ENCODE assay signal across 7 cellular contexts in the genomic region with DNA sequence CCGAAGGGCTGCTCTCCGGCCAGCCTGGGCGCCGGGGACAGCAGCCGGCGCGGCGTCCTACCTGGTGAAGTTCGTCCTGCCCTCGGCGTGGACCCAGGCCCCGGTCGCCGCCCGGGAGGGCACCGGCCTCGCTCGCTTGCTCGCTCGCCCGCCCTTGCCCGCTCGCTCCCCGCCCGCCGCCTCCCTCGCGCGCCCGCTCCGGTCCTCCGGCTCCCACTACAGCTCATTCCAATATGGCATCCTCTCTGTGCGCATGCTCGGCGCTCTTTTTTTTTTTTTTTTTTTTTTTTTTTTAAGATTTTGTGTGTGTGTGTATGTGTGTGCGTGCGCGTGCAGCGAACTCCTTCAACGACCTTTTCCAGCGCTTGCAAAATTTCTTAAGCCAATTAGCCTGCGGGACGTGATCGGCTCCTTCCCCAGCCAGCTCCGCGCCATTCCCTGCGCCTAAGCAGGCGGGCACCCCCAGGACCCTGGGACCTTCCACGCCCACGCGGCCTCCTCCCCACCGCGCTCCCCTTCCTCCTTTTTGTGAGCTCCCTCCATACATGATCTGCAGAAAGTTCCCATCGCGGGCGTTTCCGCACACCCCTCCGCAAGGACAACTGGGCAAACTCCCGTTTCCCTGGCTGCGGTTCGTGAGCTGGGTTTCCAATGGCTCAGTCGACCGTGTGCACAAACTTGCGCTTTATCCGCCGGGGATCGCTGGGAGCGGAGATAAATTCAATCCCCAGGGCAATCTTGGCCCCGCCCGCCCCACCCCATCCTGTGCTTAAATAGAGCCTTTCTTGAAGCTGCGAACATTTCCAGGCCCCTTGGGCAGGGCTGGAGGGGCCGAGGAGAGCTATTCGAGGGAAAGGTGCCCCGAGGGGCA. TPM values are rescaled to one million over a fixed set of nuclear protein-coding genes. Genes with fewer than 3 reads are reported as not detected.
DNase-seq lines count a peak whose midpoint lies in the region; ATAC-seq and TF ChIP-seq lines count a peak whose summit lies in the region.

SFMBT2 (minus strand) TSS at position 235 of the 871 bp plus-strand sequence. CDS start 29,136 bp downstream, outside the sequence.

- DNase-seq in NCI-H526 treated with DMSO at 0.1 percent for 48 hours (lab: John Stamatoyannopoulos, UW) (peak; percentile 16), mucosa of descending colon (peak; percentile 43 to 68 (median 62)), stromal cell of bone marrow (ENCODE audit: low read depth) (peak; percentile 25)
- peak; percentile 75 for DNase-seq in activated T-cell treated with anti-CD3 and anti-CD28 coated beads, Interleukin-2, amount 50 U/mL, for 24 hours

- H3K27me3 ChIP-seq in esophagus (ENCODE audit: control insufficient read depth in 1 of 2, insufficient read depth in 2 of 2, low read length in 2 of 2): peaks cover 5 to 6% of the 10 kb centered on the region in 2 donors

- WGBS in esophagus, 2 donors: 0 to 3% methylated on average over 74 of the region's 74 CpGs

- peak within 1 kb of the TSS; percentile 97 for H3K27ac Mint-ChIP-seq in activated T-cell treated with anti-CD3 and anti-CD28 coated beads, Interleukin-2, amount 50 U/mL, for 24 hours

- no peaks in the 10 kb centered on the region for H3K9me3 ChIP-seq in esophagus (ENCODE audit: control insufficient read depth in 2 of 2, insufficient read depth in 1 of 2, low read depth in 1 of 2, low read length in 1 of 2)
- no peaks in the 10 kb centered on the region for H3K9me3 ChIP-seq in mucosa of descending colon

- H3K27ac ChIP-seq in esophagus (ENCODE audit: low read depth in 2 of 2, low read length in 1 of 2): peak within 1 kb of the TSS; percentile 34 to 45

- peak within 1 kb of the TSS; percentile 95 for H3K4me3 Mint-ChIP-seq in activated T-cell treated with anti-CD3 and anti-CD28 coated beads, Interleukin-2, amount 50 U/mL, for 24 hours

- H3K4me3 ChIP-seq in esophagus (ENCODE audit: low read depth in 1 of 2, low read length in 2 of 2): peak within 1 kb of the TSS; percentile 65 to 70
- peak within 1 kb of the TSS; percentile 32 for H3K4me3 ChIP-seq in mucosa of descending colon

- no peak for TF ChIP-seq CTCF in mucosa of descending colon (IDR thresholded peaks at IDR 0.05)

- peak; percentile 32 for ATAC-seq in GM18505 (IDR thresholded peaks at IDR 0.05; ENCODE audit: unreplicated experiment)
- ATAC-seq in HG02870 (IDR thresholded peaks at IDR 0.05; ENCODE audit: unreplicated experiment): peak; percentile 38
- ATAC-seq in mucosa of descending colon: peak; percentile 62

- peaks cover 29% of the 10 kb centered on the region for H3K36me3 Mint-ChIP-seq in activated T-cell treated with anti-CD3 and anti-CD28 coated beads, Interleukin-2, amount 50 U/mL, for 24 hours (ENCODE audit: low read depth)

- H3K36me3 ChIP-seq in esophagus (ENCODE audit: control insufficient read depth in 2 of 2, insufficient read depth in 2 of 2, low read length in 1 of 2) (no peaks in the 10 kb centered on the region), mucosa of descending colon (ENCODE audit: low read depth) (no peaks in the 10 kb centered on the region)

- intact Hi-C loops in mucosa of descending colon (cut with DNase I, micrococcal nuclease): loop anchor here in 1 of 2 donors (10.0 kb wide), 1 partner anchor 146 kb away; no protein-coding TSS in a partner anchor

- peaks cover 20% of the 10 kb centered on the region for H3K27me3 Mint-ChIP-seq in activated T-cell treated with anti-CD3 and anti-CD28 coated beads, Interleukin-2, amount 50 U/mL, for 24 hours

- peaks cover 48% of the 10 kb centered on the region for H3K4me1 Mint-ChIP-seq in activated T-cell treated with anti-CD3 and anti-CD28 coated beads, Interleukin-2, amount 50 U/mL, for 24 hours (ENCODE audit: low read depth)

- TF ChIP-seq POLR2A in GM18505 (IDR thresholded peaks at IDR 0.05; ENCODE audit: borderline replicate concordance, extremely low read depth, insufficient read depth, insufficient read length): peak; percentile 51

- no peaks in the 10 kb centered on the region for H3K9me3 Mint-ChIP-seq in activated T-cell treated with anti-CD3 and anti-CD28 coated beads, Interleukin-2, amount 50 U/mL, for 24 hours

- H3K4me1 ChIP-seq in esophagus (ENCODE audit: control insufficient read depth in 2 of 2, insufficient read depth in 2 of 2, low read length in 1 of 2) (peaks cover 29 to 31% of the 10 kb centered on the region in 2 donors), mucosa of descending colon (ENCODE audit: low read depth) (peaks cover 3% of the 10 kb centered on the region)

RNA-seq across cellular contexts. Expression of gene SFMBT2, which starts in this region (rescaled TPM):
- polyA plus RNA-seq in esophagus: under 1 TPM; 0.45 to 0.55 TPM
- 1 to 10 TPM; 3.9 to 8.8 (median 5.7) TPM for total RNA-seq in mucosa of descending colon

Comparison
In these comparisons a context has a peak if more than half of its experiments do, and no peak if none do; other contexts are left out.
1. Peak in every context shown above with its lines: DNase-seq, ATAC-seq, H3K4me3 ChIP-seq and H3K27ac ChIP-seq.
2. DNase-seq: peak in every context shown above with its lines; median percentile 75 in activated T-cell treated with anti-CD3 and anti-CD28 coated beads, Interleukin-2, amount 50 U/mL, for 24 hours; 62 in mucosa of descending colon; 25 in stromal cell of bone marrow; 16 in NCI-H526 treated with DMSO at 0.1 percent for 48 hours.